Comparison of ENCODE assay signal across 9 cellular contexts in the genomic region with DNA sequence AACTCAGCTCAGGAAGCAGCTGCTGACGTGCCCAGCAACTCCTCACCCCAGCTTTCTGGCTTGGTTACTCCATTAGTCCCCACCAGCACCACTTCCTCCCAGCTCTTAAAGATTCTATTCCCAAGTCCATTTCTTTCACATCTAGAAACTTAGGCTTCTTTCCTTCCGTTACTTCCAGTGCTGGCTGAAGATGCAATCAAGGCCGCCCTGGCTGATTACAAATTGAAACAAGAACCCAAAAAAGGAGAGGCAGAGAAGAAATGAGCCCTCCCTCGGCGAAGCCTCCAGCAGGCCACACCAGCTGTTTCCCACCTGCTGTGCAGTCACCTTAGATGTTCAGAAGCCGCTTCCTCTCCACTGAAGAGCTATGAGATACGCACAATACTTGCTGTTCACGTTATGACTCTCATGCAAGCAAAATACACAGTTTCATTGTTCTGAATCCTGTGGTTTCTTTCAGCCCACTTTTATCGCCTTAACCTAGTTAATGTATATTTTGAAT. TPM values are rescaled to one million over a fixed set of nuclear protein-coding genes. Genes with fewer than 3 reads are reported as not detected.
DNase-seq lines count a peak whose midpoint lies in the region; ATAC-seq and TF ChIP-seq lines count a peak whose summit lies in the region.
"Had no signal": no experiment of that assay in that cellular context is flagged by ENCODE, and none has a peak within 500 bp of the region (broad histone marks: within the 10 kb centered on the region; RNA-seq: fewer than 3 reads in every experiment).

No MANE protein-coding gene starts in this region.

- ATAC-seq in GM18873 (IDR thresholded peaks at IDR 0.05; ENCODE audit: low FRiP score, unreplicated experiment) = peak; percentile 64
- peak; percentile 55 for ATAC-seq in HG03039 (IDR thresholded peaks at IDR 0.05; ENCODE audit: unreplicated experiment)
- ATAC-seq in aorta (ENCODE audit: low FRiP score) = no peak

- WGBS in aorta, 2 donors = 84% methylated on average over 9 of the region's 9 CpGs

- DNase-seq in stimulated activated CD8-positive, alpha-beta memory T cell treated with anti-CD3 and anti-CD28 coated beads, Interleukin-7, amount 100 ng/mL, for 4 hours (ENCODE audit: low read depth in 2 of 2) = peak; percentile 27 to 36
- DNase-seq in RWPE1 (ENCODE audit: low spot score) (no peak), SKM-1 (lab: John Stamatoyannopoulos, UW; ENCODE audit: unreplicated experiment) (no peak), aorta (no peak)
- DNase-seq: IMR-90 had no signal

- peaks cover 48% of the 10 kb centered on the region for H3K36me3 Mint-ChIP-seq in T-helper 1 cell treated with Interleukin-12 subunit alpha and Interleukin-12 subunit beta and Interleukin-4 antibody, amounts not matched to agents 30 μg/mL and 1 μg/mL, for 36 hours (ENCODE audit: low read depth)
- peaks cover 67% of the 10 kb centered on the region for H3K36me3 Mint-ChIP-seq in dendritic cell treated with granulocyte-macrophage colony-stimulating factor and Interleukin-4, amounts not matched to agents 40 ng/mL and 50 ng/mL, for 4 days (ENCODE audit: low read depth)

- peak overlapping the region; percentile 75 for H3K4me3 Mint-ChIP-seq in T-helper 1 cell treated with Interleukin-12 subunit alpha and Interleukin-12 subunit beta and Interleukin-4 antibody, amounts not matched to agents 30 μg/mL and 1 μg/mL, for 36 hours
- no peak overlapping the region for H3K4me3 Mint-ChIP-seq in dendritic cell treated with granulocyte-macrophage colony-stimulating factor and Interleukin-4, amounts not matched to agents 40 ng/mL and 50 ng/mL, for 4 days

- H3K27ac Mint-ChIP-seq in T-helper 1 cell treated with Interleukin-12 subunit alpha and Interleukin-12 subunit beta and Interleukin-4 antibody, amounts not matched to agents 30 μg/mL and 1 μg/mL, for 36 hours = peak overlapping the region; percentile 98
- peak overlapping the region; percentile 86 for H3K27ac Mint-ChIP-seq in dendritic cell treated with granulocyte-macrophage colony-stimulating factor and Interleukin-4, amounts not matched to agents 40 ng/mL and 50 ng/mL, for 4 days

- H3K27ac ChIP-seq in RWPE1 (no peak overlapping the region), aorta (ENCODE audit: low read depth in 1 of 2, low read length in 2 of 2) (no peak overlapping the region)

- no peak overlapping the region for H3K4me3 ChIP-seq in aorta (ENCODE audit: low read length in 2 of 2)

- H3K27me3 ChIP-seq in aorta (ENCODE audit: control insufficient read depth in 1 of 2, insufficient read depth in 2 of 2, low read length in 1 of 2) = no peaks in the 10 kb centered on the region

- H3K36me3 ChIP-seq in aorta (ENCODE audit: control insufficient read depth in 1 of 2, insufficient read depth in 2 of 2, low read length in 1 of 2) = peaks cover 0 to 20% of the 10 kb centered on the region in 2 donors

- no peaks in the 10 kb centered on the region for H3K9me3 Mint-ChIP-seq in T-helper 1 cell treated with Interleukin-12 subunit alpha and Interleukin-12 subunit beta and Interleukin-4 antibody, amounts not matched to agents 30 μg/mL and 1 μg/mL, for 36 hours
- H3K9me3 Mint-ChIP-seq in dendritic cell treated with granulocyte-macrophage colony-stimulating factor and Interleukin-4, amounts not matched to agents 40 ng/mL and 50 ng/mL, for 4 days = no peaks in the 10 kb centered on the region

- H3K27me3 Mint-ChIP-seq in T-helper 1 cell treated with Interleukin-12 subunit alpha and Interleukin-12 subunit beta and Interleukin-4 antibody, amounts not matched to agents 30 μg/mL and 1 μg/mL, for 36 hours (ENCODE audit: low read depth) = no peaks in the 10 kb centered on the region
- H3K27me3 Mint-ChIP-seq in dendritic cell treated with granulocyte-macrophage colony-stimulating factor and Interleukin-4, amounts not matched to agents 40 ng/mL and 50 ng/mL, for 4 days = no peaks in the 10 kb centered on the region

- POLR2A ChIA-PET in RWPE1 (lab: Yijun Ruan, JAX; ENCODE audit: low non-redundant PET) = no interaction called here

- peaks cover 46% of the 10 kb centered on the region for H3K4me1 Mint-ChIP-seq in T-helper 1 cell treated with Interleukin-12 subunit alpha and Interleukin-12 subunit beta and Interleukin-4 antibody, amounts not matched to agents 30 μg/mL and 1 μg/mL, for 36 hours (ENCODE audit: low read depth)
- H3K4me1 Mint-ChIP-seq in dendritic cell treated with granulocyte-macrophage colony-stimulating factor and Interleukin-4, amounts not matched to agents 40 ng/mL and 50 ng/mL, for 4 days (ENCODE audit: low read depth) = peaks cover 41% of the 10 kb centered on the region

- TF ChIP-seq CTCF in RWPE1 (conservative IDR thresholded peaks at IDR 0.05; ENCODE audit: low read depth) = no peak

- CTCF ChIA-PET in RWPE1 (lab: Yijun Ruan, JAX) = no interaction called here

- intact Hi-C loops in dendritic cell treated with granulocyte-macrophage colony-stimulating factor and Interleukin-4, amounts not matched to agents 40 ng/mL and 50 ng/mL, for 4 days (cut with micrococcal nuclease) = no loop called here
- intact Hi-C loops in aorta (cut with DNase I) = loop anchor here (5.0 to 10.0 kb wide), 3 partner anchors 49 to 384 kb away; a partner anchor contains a TSS

- H3K9me3 ChIP-seq in aorta (ENCODE audit: control insufficient read depth, low read length) = no peaks in the 10 kb centered on the region

- no peaks in the 10 kb centered on the region for H3K4me1 ChIP-seq in aorta (ENCODE audit: control insufficient read depth in 1 of 2, insufficient read depth in 2 of 2, low read length in 2 of 2)

RNA-seq across cellular contexts. Expression of a gene that starts 6.3 kb away (rescaled TPM):
- total RNA-seq in aorta = 100 to 1,000 TPM; 129 to 144 TPM
- polyA plus RNA-seq in aorta = 100 to 1,000 TPM; 261 to 297 TPM

RNA-seq across cellular contexts. Expression of a gene that starts 7.7 kb away (rescaled TPM):
- total RNA-seq in aorta = 10 to 100 TPM; 49.3 to 51.3 TPM
- polyA plus RNA-seq in aorta = 10 to 100 TPM; 11.5 to 20.6 TPM

RNA-seq across cellular contexts. Expression of a gene that starts 29.2 kb away (rescaled TPM):
- 10 to 100 TPM; 14.7 to 21.1 TPM for total RNA-seq in aorta
- 1 to 10 TPM in 1 of 2 donors, under 1 TPM in 1; 0.26 to 1.4 TPM for polyA plus RNA-seq in aorta

RNA-seq across cellular contexts. Expression of a gene that starts 53.6 kb away (rescaled TPM):
- total RNA-seq in aorta = 10 to 100 TPM in 1 of 2 donors, 1 to 10 TPM in 1; 6.5 to 14.5 TPM
- 1 to 10 TPM in 1 of 2 donors, under 1 TPM in 1; 0.63 to 3.7 TPM for polyA plus RNA-seq in aorta

Comparison
In these comparisons a context has a peak if more than half of its experiments do, and no peak if none do; other contexts are left out.
1. DNase-seq: peak in stimulated activated CD8-positive, alpha-beta memory T cell treated with anti-CD3 and anti-CD28 coated beads, Interleukin-7, amount 100 ng/mL, for 4 hours (2 of 2); none in RWPE1 (single experiment), SKM-1 (single experiment) and aorta (0 of 2).